1 cellular context compared by ENCODE assay signal in genomic region chr2:238069021-238069709, GRCh38.
TF ChIP-seq lines count a peak whose summit lies in the region.

No MANE protein-coding gene starts in this region.

TF ChIP-seq in SK-N-SH, 30 proteins besides CTCF, POLR2A, EP300 and RAD21:
- TF ChIP-seq FOXM1 (IDR thresholded peaks at IDR 0.05; ENCODE audit: low read depth) = no peak
- TF ChIP-seq TCF12 (IDR thresholded peaks at IDR 0.05) = no peak
- TF ChIP-seq YY1 (IDR thresholded peaks at IDR 0.05; ENCODE audit: low read depth) = no peak
- no peak for TF ChIP-seq POLR2AphosphoS5 (IDR thresholded peaks at IDR 0.05; ENCODE audit: low read depth, low read length)
- no peak for TF ChIP-seq SIN3A (IDR thresholded peaks at IDR 0.05; ENCODE audit: borderline replicate concordance, low read depth, low read length)
- no peak for TF ChIP-seq GABPA (IDR thresholded peaks at IDR 0.05; ENCODE audit: low read depth)
- no peak for TF ChIP-seq FOXJ3 (CRISPR knock-in tag; IDR thresholded peaks at IDR 0.05)
- no peak for TF ChIP-seq MAX (IDR thresholded peaks at IDR 0.05; ENCODE audit: low read depth)
- no peak for TF ChIP-seq ZBTB33 (IDR thresholded peaks at IDR 0.05; ENCODE audit: borderline replicate concordance, low read depth)
- no peak for TF ChIP-seq USF1 (IDR thresholded peaks at IDR 0.05; ENCODE audit: borderline replicate concordance, low read depth)
- TF ChIP-seq RFX5 (IDR thresholded peaks at IDR 0.05; ENCODE audit: low read length) = no peak
- no peak for TF ChIP-seq RCOR1 (IDR thresholded peaks at IDR 0.05; ENCODE audit: low read length)
- TF ChIP-seq MEF2A (IDR thresholded peaks at IDR 0.05; ENCODE audit: borderline replicate concordance, low read depth) = no peak
- TF ChIP-seq MXI1 (IDR thresholded peaks at IDR 0.05; ENCODE audit: low read depth, low read length) = no peak
TF ChIP-seq in SK-N-SH: peak in this region for 0.
